ENCODE assay signal across 24 cellular contexts in genomic region chr1:78011050-78011449, GRCh38. TPM values are rescaled to one million over a fixed set of nuclear protein-coding genes. Genes with fewer than 3 reads are reported as not detected.
DNase-seq lines count a peak whose midpoint lies in the region; ATAC-seq and TF ChIP-seq lines count a peak whose summit lies in the region.
"Had no signal": no experiment of that assay in that cellular context is flagged by ENCODE, and none has a peak within 500 bp of the region (broad histone marks: within the 10 kb centered on the region; RNA-seq: fewer than 3 reads in every experiment).

No MANE protein-coding gene starts in this region.

- H3K4me1 Mint-ChIP-seq in chondrocyte (ENCODE audit: low read depth): peaks cover 46% of the 10 kb centered on the region

- TF ChIP-seq POLR2A in heart left ventricle (IDR thresholded peaks at IDR 0.05): no peak

- H3K9me3 ChIP-seq in heart left ventricle (no peaks in the 10 kb centered on the region), psoas muscle (no peaks in the 10 kb centered on the region), aorta (ENCODE audit: control insufficient read depth, low read length) (no peaks in the 10 kb centered on the region)
- H3K9me3 ChIP-seq: HAP-1, lower lobe of right lung, SJSA1 had no signal

- H3K27me3 Mint-ChIP-seq in chondrocyte (ENCODE audit: low read depth): no peaks in the 10 kb centered on the region
- H3K27me3 Mint-ChIP-seq: activated CD4-positive, alpha-beta T cell treated with anti-CD3 and anti-CD28 coated beads for 36 hours; activated naive CD8-positive, alpha-beta T cell had no signal

- H3K4me3 ChIP-seq in heart left ventricle: peak overlapping the region in 7 of 12 donors; percentile 12 to 73 (median 66)
- peak overlapping the region; percentile 69 for H3K4me3 ChIP-seq in psoas muscle
- H3K4me3 ChIP-seq in aorta (ENCODE audit: low read length in 2 of 2): peak overlapping the region; percentile 18 to 26
- H3K4me3 ChIP-seq: HAP-1, lower lobe of right lung, SJSA1 had no signal

- 69 to 75% (median 73%) methylated on average over 2 of the region's 2 CpGs for WGBS in heart left ventricle, 4 donors
- WGBS in psoas muscle, 3 donors: 50 to 61% (median 58%) methylated on average over 2 of the region's 2 CpGs
- WGBS in aorta, 2 donors: 25 to 30% methylated on average over 2 of the region's 2 CpGs

- no peak for DNase-seq in heart left ventricle
- DNase-seq in left cardiac atrium: no peak
- DNase-seq in chondrocyte (ENCODE audit: low spot score): no peak
- no peak for DNase-seq in psoas muscle
- DNase-seq in aorta: no peak
- DNase-seq in NCI-H146 treated with DMSO at 0.1 percent for 48 hours (lab: John Stamatoyannopoulos, UW; ENCODE audit: unreplicated experiment): no peak
- DNase-seq: activated CD4-positive, alpha-beta T cell treated with anti-CD3 and anti-CD28 coated beads for 36 hours; activated CD8-positive, alpha-beta memory T cell treated with anti-CD3 and anti-CD28 coated beads for 24 hours; activated effector memory CD4-positive, alpha-beta T cell treated with Interleukin-2 at 50 U/mL for 16 hours; CD8-positive, alpha-beta T cell; central memory CD4-positive, alpha-beta T cell; dorsolateral prefrontal cortex; lower lobe of right lung; NCI-H1105 treated with DMSO at 0.1 percent for 48 hours; NCI-H2081; NCI-H345; right cardiac atrium; stimulated activated naive CD8-positive, alpha-beta T cell treated with anti-CD3 and anti-CD28 coated beads, Interleukin-15, Interleukin-2, amounts not matched to agents 100 U/mL and 50 U/mL, for 24 hours had no signal

- H3K4me1 ChIP-seq in heart left ventricle: peaks cover 0 to 60% (median 28%) of the 10 kb centered on the region in 12 donors
- peaks cover 56% of the 10 kb centered on the region for H3K4me1 ChIP-seq in psoas muscle
- no peaks in the 10 kb centered on the region for H3K4me1 ChIP-seq in aorta (ENCODE audit: control insufficient read depth in 1 of 2, insufficient read depth in 2 of 2, low read length in 2 of 2)
- H3K4me1 ChIP-seq: lower lobe of right lung, parathyroid adenoma had no signal

- H3K36me3 Mint-ChIP-seq in chondrocyte (ENCODE audit: low read depth): peaks cover 18% of the 10 kb centered on the region

- H3K36me3 ChIP-seq in heart left ventricle (peaks cover 0 to 33% (median 28%) of the 10 kb centered on the region in 9 donors), psoas muscle (ENCODE audit: insufficient read depth in 1 of 2, low read depth in 1 of 2) (peaks cover 0 to 31% of the 10 kb centered on the region in 2 donors), aorta (ENCODE audit: control insufficient read depth in 1 of 2, insufficient read depth in 2 of 2, low read length in 1 of 2) (no peaks in the 10 kb centered on the region)

- TF ChIP-seq CTCF in heart left ventricle (IDR thresholded peaks at IDR 0.05) (no peak), chondrocyte (IDR thresholded peaks at IDR 0.05) (no peak), psoas muscle (IDR thresholded peaks at IDR 0.05) (no peak)

- H3K27ac ChIP-seq in heart left ventricle (peak overlapping the region in 8 of 12 donors; percentile 2 to 39 (median 22)), psoas muscle (peak overlapping the region; percentile 61), aorta (ENCODE audit: low read depth in 1 of 2, low read length in 2 of 2) (peak overlapping the region in 1 of 2 donors; percentile 57)
- H3K27ac ChIP-seq: dorsolateral prefrontal cortex, lower lobe of right lung, parathyroid adenoma, SJSA1 had no signal

- H3K27me3 ChIP-seq in heart left ventricle: no peaks in the 10 kb centered on the region
- H3K27me3 ChIP-seq in psoas muscle (ENCODE audit: insufficient read depth in 3 of 3, low read length in 2 of 3): no peaks in the 10 kb centered on the region
- no peaks in the 10 kb centered on the region for H3K27me3 ChIP-seq in aorta (ENCODE audit: control insufficient read depth in 1 of 2, insufficient read depth in 2 of 2, low read length in 1 of 2)
- H3K27me3 ChIP-seq: dorsolateral prefrontal cortex, SJSA1 had no signal

- peak overlapping the region; percentile 49 for H3K4me3 Mint-ChIP-seq in chondrocyte (ENCODE audit: unreplicated experiment)
- H3K4me3 Mint-ChIP-seq: activated CD4-positive, alpha-beta T cell treated with anti-CD3 and anti-CD28 coated beads for 36 hours; activated naive CD8-positive, alpha-beta T cell; CD8-positive, alpha-beta T cell had no signal

- peak overlapping the region; percentile 66 for H3K27ac Mint-ChIP-seq in chondrocyte (ENCODE audit: unreplicated experiment)
- H3K27ac Mint-ChIP-seq: activated CD4-positive, alpha-beta T cell treated with anti-CD3 and anti-CD28 coated beads for 36 hours; activated naive CD8-positive, alpha-beta T cell; CD8-positive, alpha-beta T cell had no signal

- no peaks in the 10 kb centered on the region for H3K9me3 Mint-ChIP-seq in chondrocyte (ENCODE audit: low read depth)
- H3K9me3 Mint-ChIP-seq: CD8-positive, alpha-beta T cell had no signal

- intact Hi-C loops in heart left ventricle (cut with DNase I): loop anchor here in 1 of 10 donors (5.0 kb wide), 1 partner anchor 34 kb away; the partner anchor contains the start of gene FUBP1
- intact Hi-C loops in left cardiac atrium (cut with DNase I): no loop called here
- intact Hi-C loops in psoas muscle (cut with DNase I): loop anchor here (5.0 kb wide), 1 partner anchor 36 kb away; the partner anchor contains the start of gene GIPC2 (in 2 of the 2)
- intact Hi-C loops in aorta (cut with DNase I): no loop called here

- no peak for ATAC-seq in heart left ventricle
- ATAC-seq in left cardiac atrium: no peak
- ATAC-seq in psoas muscle: no peak
- ATAC-seq in aorta (ENCODE audit: low FRiP score): no peak
- no peak for ATAC-seq in HG02610 (IDR thresholded peaks at IDR 0.05; ENCODE audit: unreplicated experiment)
- no peak for ATAC-seq in GM21717 (IDR thresholded peaks at IDR 0.05; ENCODE audit: unreplicated experiment)
- ATAC-seq: activated CD4-positive, alpha-beta T cell treated with anti-CD3 and anti-CD28 coated beads for 36 hours; CD8-positive, alpha-beta T cell; lower lobe of right lung; right cardiac atrium; stimulated activated naive CD8-positive, alpha-beta T cell treated with anti-CD3 and anti-CD28 coated beads, Interleukin-15, Interleukin-2, amounts not matched to agents 100 U/mL and 50 U/mL, for 24 hours had no signal

RNA-seq across cellular contexts. Expression of gene DNAJB4, which starts 6.3 kb away (rescaled TPM):
- total RNA-seq in heart left ventricle (100 to 1,000 TPM in 4 of 9 donors, 10 to 100 TPM in 5; 56.7 to 190 (median 95.9) TPM), left cardiac atrium (100 to 1,000 TPM in 1 of 2 donors, 10 to 100 TPM in 1; 78.6 to 105 TPM), chondrocyte (103 to 109 TPM (median 109 TPM) in 3 replicates), psoas muscle (100 to 1,000 TPM in 3 of 4 donors, 10 to 100 TPM in 1; 98.8 to 209 (median 146) TPM), aorta (100 to 1,000 TPM in 1 of 2 donors, 10 to 100 TPM in 1; 76.7 to 137 TPM)
- polyA plus RNA-seq in heart left ventricle (100 to 1,000 TPM in 1 of 2 donors, 10 to 100 TPM in 1; 35.2 to 162 TPM), psoas muscle (100 to 1,000 TPM in 1 of 3 donors, 10 to 100 TPM in 2; 34.9 to 175 (median 85.7) TPM), aorta (10 to 100 TPM; 39.1 to 56.5 TPM)

RNA-seq across cellular contexts. Expression of gene FUBP1, which starts 32.2 kb away (rescaled TPM):
- total RNA-seq in heart left ventricle: 10 to 100 TPM; 40.5 to 78.9 (median 64.3) TPM
- polyA plus RNA-seq in heart left ventricle: 10 to 100 TPM; 27.0 to 50.1 TPM
- 10 to 100 TPM; 54.3 to 78.5 TPM for total RNA-seq in left cardiac atrium
- total RNA-seq in chondrocyte: 86.5 to 141 TPM (median 92.0 TPM) in 3 replicates
- total RNA-seq in psoas muscle: 10 to 100 TPM; 48.8 to 72.1 (median 63.7) TPM
- polyA plus RNA-seq in psoas muscle: 10 to 100 TPM; 24.1 to 50.9 (median 34.9) TPM
- 100 to 1,000 TPM; 101 to 142 TPM for total RNA-seq in aorta
- 10 to 100 TPM; 18.3 to 57.1 TPM for polyA plus RNA-seq in aorta

RNA-seq across cellular contexts. Expression of gene GIPC2, which starts 34.7 kb away (rescaled TPM):
- total RNA-seq in heart left ventricle (1 to 10 TPM in 8 of 9 donors, under 1 TPM in 1; 0.99 to 4.0 (median 2.8) TPM), left cardiac atrium (1 to 10 TPM; 1.9 to 3.1 TPM), chondrocyte (0.10 to 0.15 TPM (median 0.10 TPM) in 3 replicates), psoas muscle (1 to 10 TPM; 1.2 to 1.6 (median 1.4) TPM), aorta (1 to 10 TPM; 2.8 to 7.4 TPM)
- polyA plus RNA-seq in heart left ventricle (1 to 10 TPM; 1.3 to 2.5 TPM), psoas muscle (1 to 10 TPM in 1 of 3 donors, under 1 TPM in 2; 0.68 to 1.0 (median 0.72) TPM), aorta (1 to 10 TPM; 1.4 to 7.5 TPM)

Comparison
In these comparisons a context has a peak if more than half of its experiments do, and no peak if none do; other contexts are left out.
1. intact Hi-C loops: an anchor here in psoas muscle (5.0 kb wide); none called in left cardiac atrium and aorta.